8 cellular contexts compared by ENCODE assay signal in the genomic region with DNA sequence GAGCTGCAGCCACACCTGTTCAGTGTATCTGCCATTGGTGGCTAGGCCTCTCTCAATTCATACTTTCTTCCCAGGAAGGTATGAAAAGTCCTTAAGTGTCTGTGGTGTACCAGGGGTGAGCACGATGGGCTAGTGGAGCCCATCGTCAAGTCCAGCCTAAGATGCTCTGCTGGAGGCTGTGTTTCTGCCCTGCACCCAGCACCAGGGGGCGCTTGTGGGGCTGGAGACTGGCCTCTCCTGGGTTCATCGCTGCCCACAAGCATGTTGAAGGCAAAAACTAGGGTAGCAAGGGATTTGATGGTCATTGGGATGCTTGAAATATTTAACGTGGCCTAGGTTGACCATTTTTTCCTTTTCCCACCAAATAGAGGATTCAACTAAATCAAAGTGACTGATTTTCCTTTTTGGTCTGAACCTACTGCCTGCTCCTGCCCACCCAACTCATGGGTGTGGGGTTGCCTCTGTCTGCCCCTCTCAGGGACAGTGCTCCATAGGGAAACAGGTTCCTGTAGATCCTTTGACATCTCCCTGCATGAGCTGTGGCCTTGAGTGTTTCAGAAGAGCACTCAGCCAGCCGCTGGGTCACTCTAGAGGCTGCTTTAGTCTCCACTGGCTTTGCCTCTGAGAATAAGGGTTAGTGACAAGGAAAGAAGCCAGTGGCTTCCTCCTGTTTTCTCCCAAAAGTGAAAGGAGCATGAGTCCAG. TPM values are rescaled to one million over a fixed set of nuclear protein-coding genes. Genes with fewer than 3 reads are reported as not detected.
DNase-seq lines count a peak whose midpoint lies in the region; ATAC-seq and TF ChIP-seq lines count a peak whose summit lies in the region.

No MANE protein-coding gene starts in this region.

- H3K9me3 Mint-ChIP-seq in Calu3 (ENCODE audit: low read depth, unreplicated experiment) (no peaks in the 10 kb centered on the region), T-cell (no peaks in the 10 kb centered on the region)

- intact Hi-C loops in Calu3 (cut with micrococcal nuclease; ENCODE audit: unreplicated experiment): no loop called here

- H3K27ac Mint-ChIP-seq in Calu3 (ENCODE audit: unreplicated experiment) (no peak overlapping the region), T-cell (no peak overlapping the region)

- BruUV-seq in Calu3 (replicated peaks; lab: Mats Ljungman, UMichigan): no TSS peak

- H3K27me3 Mint-ChIP-seq in Calu3 (ENCODE audit: unreplicated experiment) (no peaks in the 10 kb centered on the region), T-cell (peaks cover 0 to 7% of the 10 kb centered on the region in 2 donors)

- DNase-seq in Calu3: peak; percentile 49
- peak; percentile 61 for DNase-seq in H7
- DNase-seq in left lobe of liver (ENCODE audit: low spot score): no peak
- no peak for DNase-seq in T-cell
- DNase-seq in NCI-H1105 treated with DMSO at 0.1 percent for 48 hours (lab: John Stamatoyannopoulos, UW): no peak
- DNase-seq in GF-D8 (lab: John Stamatoyannopoulos, UW): no peak
- DNase-seq in superior temporal gyrus (ENCODE audit: extremely low spot score): no peak

- ATAC-seq in left lobe of liver (peak; percentile 79), T-cell (replicated peaks in 1 of 4) (no peak)

- CTCF ChIA-PET in Calu3 (lab: Charles Lee): no interaction called here
- CTCF ChIA-PET in T-cell (lab: Charles Lee): no interaction called here

- no peaks in the 10 kb centered on the region for H3K36me3 Mint-ChIP-seq in Calu3 (ENCODE audit: insufficient read depth, unreplicated experiment)
- H3K36me3 Mint-ChIP-seq in T-cell: no peaks in the 10 kb centered on the region

- H3K36me3 ChIP-seq in H7 (replicated peaks; ENCODE audit: control insufficient read depth, insufficient read depth, low read length): no peaks in the 10 kb centered on the region

- peaks cover 16% of the 10 kb centered on the region for H3K4me1 Mint-ChIP-seq in Calu3 (ENCODE audit: low read depth, unreplicated experiment)
- H3K4me1 Mint-ChIP-seq in T-cell: peaks cover 0 to 14% (median 9%) of the 10 kb centered on the region in 3 donors

- no peaks in the 10 kb centered on the region for H3K27me3 ChIP-seq in H7 (ENCODE audit: control insufficient read depth, insufficient read depth, low read length)

- POLR2A ChIA-PET in T-cell (lab: Charles Lee): no interaction called here

- H3K4me3 ChIP-seq in H7 (ENCODE audit: insufficient read depth, low read depth, low read length) (no peak overlapping the region), WI38 (ENCODE audit: low read depth, low read length) (no peak overlapping the region)

- H3K4me3 Mint-ChIP-seq in Calu3 (ENCODE audit: low read depth, unreplicated experiment): no peak overlapping the region
- no peak overlapping the region for H3K4me3 Mint-ChIP-seq in T-cell

- TF ChIP-seq CTCF in Calu3 (IDR thresholded peaks at IDR 0.05; ENCODE audit: unreplicated experiment): peak; percentile 49
- peak; percentile 29; the same call in 1 of the 2 replicates for TF ChIP-seq CTCF in WI38 (IDR thresholded peaks at IDR 0.05; ENCODE audit: low read depth, low read length)

RNA-seq across cellular contexts. Expression of a gene that starts 59.0 kb away (rescaled TPM):
- total RNA-seq in Calu3 (2022) (152 and 160 TPM in 2 replicates), left lobe of liver (15.2 TPM), T-cell (10 to 100 TPM; 31.7 to 46.9 (median 46.2) TPM)
- 146 and 151 TPM in 2 replicates for total RNA-seq in H7 (2014; rRNA removed; shearing (Covaris generic))

RNA-seq across cellular contexts. Expression of a gene that starts 59.2 kb away (rescaled TPM):
- 10.2 and 12.4 TPM in 2 replicates for total RNA-seq in Calu3 (2022)
- total RNA-seq in H7 (2014; rRNA removed; shearing (Covaris generic)): 2.8 and 6.1 TPM in 2 replicates
- total RNA-seq in left lobe of liver: 1.9 TPM
- total RNA-seq in T-cell: 10 to 100 TPM in 4 of 5 donors, 1 to 10 TPM in 1; 10.0 to 17.0 (median 11.5) TPM

Comparison
In these comparisons a context has a peak if more than half of its experiments do, and no peak if none do; other contexts are left out.
1. DNase-seq: peak in Calu3 (single experiment) and H7 (single experiment); none in left lobe of liver (single experiment), T-cell (0 of 34), NCI-H1105 treated with DMSO at 0.1 percent for 48 hours (single experiment), GF-D8 (single experiment) and superior temporal gyrus (single experiment).